In the genomic region with DNA sequence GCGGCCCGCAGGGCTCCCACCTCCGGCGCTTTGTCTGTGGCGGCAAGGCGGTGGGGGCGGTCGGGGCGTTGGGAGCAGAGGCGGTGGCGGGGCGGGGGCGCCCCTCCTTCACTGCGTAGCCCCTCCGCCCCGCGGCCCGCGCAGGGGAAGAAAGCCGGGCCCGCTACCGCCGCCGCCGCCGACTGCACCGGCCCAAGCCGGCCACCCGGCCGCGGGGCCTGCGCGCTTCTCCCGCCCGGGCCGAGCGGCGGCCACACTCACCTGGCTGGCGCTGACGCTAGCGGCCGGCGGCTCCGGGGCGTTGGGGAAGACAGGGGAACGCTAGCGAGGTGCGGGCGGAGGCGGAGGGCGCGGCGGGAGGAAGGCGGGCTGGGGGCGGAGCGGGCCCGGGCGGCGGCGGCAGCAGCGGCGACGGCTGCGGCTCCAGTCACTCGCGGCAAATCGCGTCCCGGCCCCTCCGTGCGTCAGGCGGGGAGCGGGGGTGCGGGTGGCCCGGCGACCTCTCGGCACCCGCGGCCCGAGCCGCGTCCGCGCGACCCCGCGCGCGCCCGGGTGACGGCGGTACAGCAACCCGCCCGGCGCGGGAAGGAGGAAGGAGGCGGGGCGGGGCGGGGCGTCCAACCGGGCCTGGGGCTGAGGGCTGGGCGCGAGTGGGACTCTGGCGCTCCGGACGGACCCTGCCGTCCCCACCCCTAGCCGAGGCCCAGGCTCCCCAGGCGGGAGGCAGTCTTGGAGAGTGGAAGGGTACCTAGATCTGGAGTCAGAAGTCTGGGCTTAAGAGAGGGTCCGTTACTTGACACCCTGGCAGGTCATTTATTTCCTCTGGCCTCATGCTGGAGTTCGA, we compare ENCODE assay signal across 8 cellular contexts. TPM values are rescaled to one million over a fixed set of nuclear protein-coding genes. Genes with fewer than 3 reads are reported as not detected.
DNase-seq lines count a peak whose midpoint lies in the region; ATAC-seq, FAIRE-seq and TF ChIP-seq lines count a peak whose summit lies in the region.

A gene with protein sequence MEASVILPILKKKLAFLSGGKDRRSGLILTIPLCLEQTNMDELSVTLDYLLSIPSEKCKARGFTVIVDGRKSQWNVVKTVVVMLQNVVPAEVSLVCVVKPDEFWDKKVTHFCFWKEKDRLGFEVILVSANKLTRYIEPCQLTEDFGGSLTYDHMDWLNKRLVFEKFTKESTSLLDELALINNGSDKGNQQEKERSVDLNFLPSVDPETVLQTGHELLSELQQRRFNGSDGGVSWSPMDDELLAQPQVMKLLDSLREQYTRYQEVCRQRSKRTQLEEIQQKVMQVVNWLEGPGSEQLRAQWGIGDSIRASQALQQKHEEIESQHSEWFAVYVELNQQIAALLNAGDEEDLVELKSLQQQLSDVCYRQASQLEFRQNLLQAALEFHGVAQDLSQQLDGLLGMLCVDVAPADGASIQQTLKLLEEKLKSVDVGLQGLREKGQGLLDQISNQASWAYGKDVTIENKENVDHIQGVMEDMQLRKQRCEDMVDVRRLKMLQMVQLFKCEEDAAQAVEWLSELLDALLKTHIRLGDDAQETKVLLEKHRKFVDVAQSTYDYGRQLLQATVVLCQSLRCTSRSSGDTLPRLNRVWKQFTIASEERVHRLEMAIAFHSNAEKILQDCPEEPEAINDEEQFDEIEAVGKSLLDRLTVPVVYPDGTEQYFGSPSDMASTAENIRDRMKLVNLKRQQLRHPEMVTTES (minus strand): TSS at position 595 of the 844 bp plus-strand sequence. CDS start 72,991 bp downstream, outside the sequence.

- FAIRE-seq in A549 (lab: Jason Lieb, UNC), result no peak

- DNase-seq in A549 (ENCODE audit: low read depth in 1 of 2, low spot score in 1 of 2) (peak; percentile 47 to 53), NCI-H226 (peak; percentile 25)
- peak; percentile 10 to 34 (median 19) for DNase-seq in activated CD8-positive, alpha-beta memory T cell treated with anti-CD3 and anti-CD28 coated beads for 48 hours (ENCODE audit: low read depth in 2 of 3, low spot score in 2 of 3)
- DNase-seq in stimulated activated CD8-positive, alpha-beta memory T cell treated with anti-CD3 and anti-CD28 coated beads, Interleukin-4, amount 100 ng/mL, for 24 hours (ENCODE audit: low read depth), result peak; percentile 35

- H3K4me2 ChIP-seq in A549, result peak within 1 kb of the TSS; percentile 97

- H3K4me1 ChIP-seq in A549 (peaks cover 40% of the 10 kb centered on the region), endocrine pancreas (ENCODE audit: control insufficient read depth, insufficient read depth, low read length) (peaks cover 34% of the 10 kb centered on the region), mesodermal cell (ENCODE audit: control insufficient read depth, insufficient read depth, low read length, poor library complexity, severe bottlenecking) (peaks cover 11% of the 10 kb centered on the region)

- H3K36me3 ChIP-seq in endocrine pancreas (ENCODE audit: control insufficient read depth, insufficient read depth, low read length) (no peaks in the 10 kb centered on the region), mesodermal cell (ENCODE audit: control insufficient read depth, insufficient read depth, low read length) (no peaks in the 10 kb centered on the region)

- TF ChIP-seq EP300 in A549 (IDR thresholded peaks at IDR 0.05), result no peak

- H3K9me3 ChIP-seq in A549 (no peaks in the 10 kb centered on the region), endocrine pancreas (ENCODE audit: control insufficient read depth, low read length) (no peaks in the 10 kb centered on the region), mesodermal cell (ENCODE audit: control insufficient read depth, low read length) (no peaks in the 10 kb centered on the region)

- TF ChIP-seq RAD21 in A549 (conservative IDR thresholded peaks at IDR 0.05 in 1 of 2, IDR thresholded peaks at IDR 0.05 in 1 of 2), result no peak

- POLR2A ChIA-PET in A549 (lab: Yijun Ruan, JAX), result no interaction called here

- peak; percentile 78 to 84 for ATAC-seq in A549
- peak; percentile 46 for ATAC-seq in GM18519 (IDR thresholded peaks at IDR 0.05; ENCODE audit: low FRiP score, unreplicated experiment)
- ATAC-seq in HG03025 (IDR thresholded peaks at IDR 0.05; ENCODE audit: low FRiP score, unreplicated experiment), result peak; percentile 76

- peak; percentile 29 for TF ChIP-seq POLR2A in A549 (IDR thresholded peaks at IDR 0.05; ENCODE audit: low read length)

- no peak for TF ChIP-seq CTCF in A549 (IDR thresholded peaks at IDR 0.05)

- H3K4me3 ChIP-seq in A549 (peak within 1 kb of the TSS; percentile 79), endocrine pancreas (ENCODE audit: control insufficient read depth, insufficient read depth, low read length) (peak within 1 kb of the TSS; percentile 96), mesodermal cell (ENCODE audit: extremely low read depth, insufficient read depth, low read length, poor library complexity, severe bottlenecking) (peak within 1 kb of the TSS; percentile 72)

- 4% methylated on average over 20 of the region's 111 CpGs for WGBS in A549 (ENCODE audit: missing lambda C conversion rate)
- WGBS in mesodermal cell (ENCODE audit: insufficient coverage in 2 of 2), 2 experiments, result 3 to 4% methylated on average over 38 to 56 of the region's 111 CpGs

- peak within 1 kb of the TSS; percentile 84 for H3K9ac ChIP-seq in endocrine pancreas (ENCODE audit: control insufficient read depth, insufficient read depth, low read length)

- peak within 1 kb of the TSS; percentile 83 to 92 for H3K27ac ChIP-seq in A549
- H3K27ac ChIP-seq in mesodermal cell (ENCODE audit: low read depth, low read length, severe bottlenecking), result peak within 1 kb of the TSS; percentile 75

- CTCF ChIA-PET in A549 (lab: Yijun Ruan, JAX), result no interaction called here

- no peaks in the 10 kb centered on the region for H3K27me3 ChIP-seq in endocrine pancreas (ENCODE audit: control insufficient read depth, insufficient read depth, low read length)

TF ChIP-seq in A549, 52 proteins besides CTCF, POLR2A, EP300 and RAD21 (continues in another document):
- no peak for TF ChIP-seq RCOR1 (IDR thresholded peaks at IDR 0.05; ENCODE audit: low read depth, low read length)
- TF ChIP-seq, protein P1, sequence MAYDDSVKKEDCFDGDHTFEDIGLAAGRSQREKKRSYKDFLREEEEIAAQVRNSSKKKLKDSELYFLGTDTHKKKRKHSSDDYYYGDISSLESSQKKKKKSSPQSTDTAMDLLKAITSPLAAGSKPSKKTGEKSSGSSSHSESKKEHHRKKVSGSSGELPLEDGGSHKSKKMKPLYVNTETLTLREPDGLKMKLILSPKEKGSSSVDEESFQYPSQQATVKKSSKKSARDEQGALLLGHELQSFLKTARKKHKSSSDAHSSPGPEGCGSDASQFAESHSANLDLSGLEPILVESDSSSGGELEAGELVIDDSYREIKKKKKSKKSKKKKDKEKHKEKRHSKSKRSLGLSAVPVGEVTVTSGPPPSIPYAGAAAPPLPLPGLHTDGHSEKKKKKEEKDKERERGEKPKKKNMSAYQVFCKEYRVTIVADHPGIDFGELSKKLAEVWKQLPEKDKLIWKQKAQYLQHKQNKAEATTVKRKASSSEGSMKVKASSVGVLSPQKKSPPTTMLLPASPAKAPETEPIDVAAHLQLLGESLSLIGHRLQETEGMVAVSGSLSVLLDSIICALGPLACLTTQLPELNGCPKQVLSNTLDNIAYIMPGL (CRISPR knock-in tag; IDR thresholded peaks at IDR 0.05; ENCODE audit: borderline replicate concordance), result no peak
- no peak for TF ChIP-seq NFE2L2 (conservative IDR thresholded peaks at IDR 0.05; ENCODE audit: low read length)
- TF ChIP-seq PHF8 (IDR thresholded peaks at IDR 0.05; ENCODE audit: borderline replicate concordance, low read depth), result peak; percentile 7
- no peak for TF ChIP-seq HOXB5 (CRISPR knock-in tag; IDR thresholded peaks at IDR 0.05)
- no peak for TF ChIP-seq CEBPB (IDR thresholded peaks at IDR 0.05)
- TF ChIP-seq, protein P2, sequence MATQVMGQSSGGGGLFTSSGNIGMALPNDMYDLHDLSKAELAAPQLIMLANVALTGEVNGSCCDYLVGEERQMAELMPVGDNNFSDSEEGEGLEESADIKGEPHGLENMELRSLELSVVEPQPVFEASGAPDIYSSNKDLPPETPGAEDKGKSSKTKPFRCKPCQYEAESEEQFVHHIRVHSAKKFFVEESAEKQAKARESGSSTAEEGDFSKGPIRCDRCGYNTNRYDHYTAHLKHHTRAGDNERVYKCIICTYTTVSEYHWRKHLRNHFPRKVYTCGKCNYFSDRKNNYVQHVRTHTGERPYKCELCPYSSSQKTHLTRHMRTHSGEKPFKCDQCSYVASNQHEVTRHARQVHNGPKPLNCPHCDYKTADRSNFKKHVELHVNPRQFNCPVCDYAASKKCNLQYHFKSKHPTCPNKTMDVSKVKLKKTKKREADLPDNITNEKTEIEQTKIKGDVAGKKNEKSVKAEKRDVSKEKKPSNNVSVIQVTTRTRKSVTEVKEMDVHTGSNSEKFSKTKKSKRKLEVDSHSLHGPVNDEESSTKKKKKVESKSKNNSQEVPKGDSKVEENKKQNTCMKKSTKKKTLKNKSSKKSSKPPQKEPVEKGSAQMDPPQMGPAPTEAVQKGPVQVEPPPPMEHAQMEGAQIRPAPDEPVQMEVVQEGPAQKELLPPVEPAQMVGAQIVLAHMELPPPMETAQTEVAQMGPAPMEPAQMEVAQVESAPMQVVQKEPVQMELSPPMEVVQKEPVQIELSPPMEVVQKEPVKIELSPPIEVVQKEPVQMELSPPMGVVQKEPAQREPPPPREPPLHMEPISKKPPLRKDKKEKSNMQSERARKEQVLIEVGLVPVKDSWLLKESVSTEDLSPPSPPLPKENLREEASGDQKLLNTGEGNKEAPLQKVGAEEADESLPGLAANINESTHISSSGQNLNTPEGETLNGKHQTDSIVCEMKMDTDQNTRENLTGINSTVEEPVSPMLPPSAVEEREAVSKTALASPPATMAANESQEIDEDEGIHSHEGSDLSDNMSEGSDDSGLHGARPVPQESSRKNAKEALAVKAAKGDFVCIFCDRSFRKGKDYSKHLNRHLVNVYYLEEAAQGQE (IDR thresholded peaks at IDR 0.05), result no peak
- TF ChIP-seq RFX5 (IDR thresholded peaks at IDR 0.05), result no peak
- no peak for TF ChIP-seq FOSB (CRISPR knock-in tag; IDR thresholded peaks at IDR 0.05)
- no peak for TF ChIP-seq CBX2 (IDR thresholded peaks at IDR 0.05; ENCODE audit: borderline replicate concordance, low read depth)
- TF ChIP-seq, protein P3, sequence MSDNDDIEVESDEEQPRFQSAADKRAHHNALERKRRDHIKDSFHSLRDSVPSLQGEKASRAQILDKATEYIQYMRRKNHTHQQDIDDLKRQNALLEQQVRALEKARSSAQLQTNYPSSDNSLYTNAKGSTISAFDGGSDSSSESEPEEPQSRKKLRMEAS (IDR thresholded peaks at IDR 0.05), result peak; percentile 50; the same call in 1 of the 2 replicates

RNA-seq across cellular contexts. Expression of the gene that starts here (rescaled TPM):
- polyA plus RNA-seq in A549 (2011; rRNA removed) (26.0 and 39.3 TPM in 2 replicates), A549 (2017; fragmentation: RNase III; extraction: RNeasy Plus Mini Kit Qiagen cat#74134 plus additional on column Dnase treatment) (12.6 to 16.3 TPM (median 12.8 TPM) in 3 replicates)
- 5.7 and 6.4 TPM in 2 replicates for polyA plus RNA-seq in A549 (2012; cell fraction: cytosol; rRNA removed)
- polyA plus RNA-seq in A549 (2012; cell fraction: nucleus; rRNA removed), result 2.7 and 5.7 TPM in 2 replicates
- polyA minus RNA-seq in A549 (2011; rRNA and poly(A)+ RNA removed), result 17.4 and 18.7 TPM in 2 replicates
- polyA plus RNA-seq in mesodermal cell (2013, experiment 1 of 2), result 38.8 TPM
- polyA plus RNA-seq in mesodermal cell (2013, experiment 2 of 2), result 36.6 TPM

Comparison
In these comparisons a context has a peak if more than half of its experiments do, and no peak if none do; other contexts are left out.
1. Peak in every context shown above with its lines: DNase-seq, ATAC-seq, H3K4me3 ChIP-seq and H3K27ac ChIP-seq.